Comparison of ENCODE assay signal across 14 cellular contexts in the genomic region with DNA sequence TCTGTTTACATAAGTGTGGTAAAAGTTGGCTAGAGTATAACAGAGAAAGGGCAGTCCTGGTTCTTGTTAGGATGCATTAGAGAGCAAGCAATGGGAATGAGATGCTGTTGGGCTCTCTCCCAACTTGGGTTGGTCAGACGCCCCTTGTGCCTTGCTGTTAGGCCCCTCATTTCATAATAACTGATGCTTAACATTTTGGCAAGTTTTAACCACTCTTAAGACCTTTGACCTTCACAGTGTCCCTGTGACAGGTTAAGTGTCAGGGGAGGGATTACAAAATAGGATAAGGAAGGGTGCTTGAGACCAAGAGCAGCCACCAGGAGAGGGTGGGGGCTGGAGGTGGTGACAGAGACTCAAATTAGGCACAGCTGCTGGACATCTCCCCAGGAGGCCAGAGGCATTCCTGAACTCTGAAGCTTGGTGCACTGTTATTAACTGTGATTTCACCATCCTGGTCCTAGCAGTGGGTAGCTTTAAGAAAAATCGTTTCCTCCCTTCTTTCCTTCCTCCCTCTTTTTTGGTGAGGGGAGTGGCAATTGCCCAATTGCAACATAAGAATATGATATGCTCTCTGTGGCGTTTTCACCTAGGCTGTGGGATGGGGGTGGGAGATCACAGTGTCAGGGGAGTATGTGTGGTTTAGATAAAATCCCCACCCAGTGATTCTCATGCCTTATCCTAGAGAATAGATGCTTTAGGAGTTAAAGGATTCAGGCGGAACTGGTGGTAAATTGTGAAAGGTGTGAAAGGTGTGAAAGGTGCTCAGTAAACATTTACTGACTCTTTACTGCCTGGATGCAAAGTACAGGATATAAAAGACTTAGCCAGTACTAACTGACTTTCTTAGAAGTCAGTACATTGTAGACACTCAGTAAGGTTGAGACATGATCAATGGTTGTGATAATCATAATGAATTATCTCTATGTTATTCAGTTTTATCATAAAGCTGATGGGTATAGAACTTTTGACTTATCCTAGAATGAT.
A peak's percentile ranks its signal among the peaks of the same experiment; 100 is the strongest.
DNase-seq lines count a peak whose midpoint lies in the region; ATAC-seq and TF ChIP-seq lines count a peak whose summit lies in the region.
"Had no signal": no experiment of that assay in that cellular context is flagged by ENCODE, and none has a peak within 500 bp of the region (broad histone marks: within the 10 kb centered on the region; RNA-seq: fewer than 3 reads in every experiment).

No MANE protein-coding gene starts in this region.

- H3F3A ChIP-seq in smooth muscle cell (ENCODE audit: low read depth): no peaks in the 10 kb centered on the region

- H3K14ac ChIP-seq in mesenchymal stem cell (ENCODE audit: low read length in 2 of 2): no peak overlapping the region

- no peak for TF ChIP-seq CTCF in upper lobe of right lung (IDR thresholded peaks at IDR 0.05)
- no peak for TF ChIP-seq CTCF in smooth muscle cell (IDR thresholded peaks at IDR 0.05; ENCODE audit: borderline replicate concordance, insufficient read depth, poor library complexity, severe bottlenecking)

- no peaks in the 10 kb centered on the region for H3K9me3 ChIP-seq in mesenchymal stem cell (ENCODE audit: control insufficient read depth, low read length)
- no peaks in the 10 kb centered on the region for H3K9me3 ChIP-seq in upper lobe of right lung
- H3K9me3 ChIP-seq in smooth muscle cell (replicated peaks; ENCODE audit: low read depth): no peaks in the 10 kb centered on the region
- H3K9me3 ChIP-seq: spleen had no signal

- H3K4ac ChIP-seq in mesenchymal stem cell (ENCODE audit: low read depth in 1 of 2, low read length in 2 of 2): no peak overlapping the region

- peaks cover 19% of the 10 kb centered on the region for H4K20me1 ChIP-seq in smooth muscle cell (ENCODE audit: low read depth)

- peak; percentile 58 for ATAC-seq in upper lobe of right lung

- peak overlapping the region; percentile 10 for H3K27ac ChIP-seq in mesenchymal stem cell (ENCODE audit: low read length, poor library complexity, severe bottlenecking)
- no peak overlapping the region for H3K27ac ChIP-seq in upper lobe of right lung
- H3K27ac ChIP-seq in smooth muscle cell (ENCODE audit: low read depth): no peak overlapping the region
- H3K27ac ChIP-seq: 22Rv1, SK-N-MC, spleen had no signal

- no peak overlapping the region for H3K4me3 Mint-ChIP-seq in activated CD4-positive, alpha-beta memory T cell treated with anti-CD3 and anti-CD28 coated beads for 36 hours
- H3K4me3 Mint-ChIP-seq: dendritic cell treated with granulocyte-macrophage colony-stimulating factor and Interleukin-4, amounts not matched to agents 40 ng/mL and 50 ng/mL, for 4 days had no signal

- H3K23ac ChIP-seq in mesenchymal stem cell (ENCODE audit: low read length in 2 of 2): no peak overlapping the region

- H3K4me2 ChIP-seq in mesenchymal stem cell (ENCODE audit: low read length, poor library complexity, severe bottlenecking): no peak overlapping the region
- H3K4me2 ChIP-seq in smooth muscle cell: no peak overlapping the region

- in situ Hi-C loops in G401 (cut with HindIII; ENCODE audit: low sequenced_read_pairs): no loop called here

- H3K27ac Mint-ChIP-seq in activated CD4-positive, alpha-beta memory T cell treated with anti-CD3 and anti-CD28 coated beads for 36 hours: no peak overlapping the region
- H3K27ac Mint-ChIP-seq: dendritic cell treated with granulocyte-macrophage colony-stimulating factor and Interleukin-4, amounts not matched to agents 40 ng/mL and 50 ng/mL, for 4 days had no signal

- 67% methylated on average over 2 of the region's 4 CpGs for WGBS in mesenchymal stem cell
- 55% methylated on average over 4 of the region's 4 CpGs for WGBS in smooth muscle cell (ENCODE audit: low lambda C conversion rate)

- H3K36me3 ChIP-seq in mesenchymal stem cell (ENCODE audit: control insufficient read depth in 1 of 2, insufficient read depth in 2 of 2, low read depth in 1 of 2, low read length in 2 of 2): peaks cover 0 to 33% of the 10 kb centered on the region in 2 experiments
- no peaks in the 10 kb centered on the region for H3K36me3 ChIP-seq in upper lobe of right lung
- H3K36me3 ChIP-seq in smooth muscle cell (ENCODE audit: low read depth): no peaks in the 10 kb centered on the region
- H3K36me3 ChIP-seq: spleen had no signal

- H2AFZ ChIP-seq in mesenchymal stem cell (ENCODE audit: low read depth, low read length) (no peak overlapping the region), smooth muscle cell (ENCODE audit: low read depth) (no peak overlapping the region)

- no peak overlapping the region for H2AK5ac ChIP-seq in mesenchymal stem cell (ENCODE audit: low read length, severe bottlenecking)

- H2BK120ac ChIP-seq in mesenchymal stem cell (ENCODE audit: low read depth, low read length): no peak overlapping the region

- peak overlapping the region in 1 of 2 experiments; percentile 32 for H2BK12ac ChIP-seq in mesenchymal stem cell (ENCODE audit: low read length in 2 of 2)

- H3K36me3 Mint-ChIP-seq in activated CD4-positive, alpha-beta memory T cell treated with anti-CD3 and anti-CD28 coated beads for 36 hours: no peaks in the 10 kb centered on the region

- no peaks in the 10 kb centered on the region for H3K79me2 ChIP-seq in smooth muscle cell (ENCODE audit: low read depth)

- intact Hi-C loops in upper lobe of right lung (cut with DNase I): no loop called here
- intact Hi-C loops in activated CD4-positive, alpha-beta memory T cell treated with anti-CD3 and anti-CD28 coated beads for 36 hours (cut with micrococcal nuclease): loop anchor here (2.0 to 10.0 kb wide), 3 partner anchors 248 to 1024 kb away; no protein-coding TSS in a partner anchor

- H4K8ac ChIP-seq in mesenchymal stem cell (ENCODE audit: low read length): no peak overlapping the region

- no peaks in the 10 kb centered on the region for H3K27me3 ChIP-seq in mesenchymal stem cell (ENCODE audit: control insufficient read depth in 1 of 2, insufficient read depth in 1 of 2, low read length in 2 of 2)
- no peaks in the 10 kb centered on the region for H3K27me3 ChIP-seq in upper lobe of right lung
- H3K27me3 ChIP-seq in smooth muscle cell (ENCODE audit: low read depth): no peaks in the 10 kb centered on the region
- H3K27me3 ChIP-seq: spleen had no signal

- CTCF ChIA-PET in activated CD4-positive, alpha-beta memory T cell treated with anti-CD3 and anti-CD28 coated beads for 36 hours (lab: Charles Lee): interaction anchor here (1.2 kb wide), 1 partner anchor 9 kb away, joined by 3 read pairs; no protein-coding TSS in a partner anchor

- no peak overlapping the region for H4K91ac ChIP-seq in mesenchymal stem cell (ENCODE audit: low read length)

- no peak overlapping the region for H3K18ac ChIP-seq in mesenchymal stem cell (ENCODE audit: low read depth in 1 of 2, low read length in 2 of 2)

- no peaks in the 10 kb centered on the region for H3K4me1 Mint-ChIP-seq in activated CD4-positive, alpha-beta memory T cell treated with anti-CD3 and anti-CD28 coated beads for 36 hours (ENCODE audit: low read depth)

- H3K79me1 ChIP-seq in mesenchymal stem cell (replicated peaks; ENCODE audit: low read length, poor library complexity, severe bottlenecking): peaks cover 9% of the 10 kb centered on the region

- H2BK5ac ChIP-seq in mesenchymal stem cell (ENCODE audit: low read depth, low read length, poor library complexity, severe bottlenecking): no peak overlapping the region

- no peaks in the 10 kb centered on the region for H3K9me3 Mint-ChIP-seq in activated CD4-positive, alpha-beta memory T cell treated with anti-CD3 and anti-CD28 coated beads for 36 hours
- H3K9me3 Mint-ChIP-seq: dendritic cell treated with granulocyte-macrophage colony-stimulating factor and Interleukin-4, amounts not matched to agents 40 ng/mL and 50 ng/mL, for 4 days had no signal

- H3K4me3 ChIP-seq in mesenchymal stem cell (ENCODE audit: insufficient read depth in 1 of 2, low read depth in 1 of 2, low read length in 2 of 2): peak overlapping the region in 1 of 2 experiments; percentile 13
- H3K4me3 ChIP-seq in upper lobe of right lung: no peak overlapping the region
- no peak overlapping the region for H3K4me3 ChIP-seq in smooth muscle cell
- H3K4me3 ChIP-seq: SK-N-MC, spleen had no signal

- H3K4me1 ChIP-seq in mesenchymal stem cell (ENCODE audit: control insufficient read depth, insufficient read depth, low read depth, low read length): peaks cover 4% of the 10 kb centered on the region
- H3K4me1 ChIP-seq in upper lobe of right lung: peaks cover 15% of the 10 kb centered on the region
- no peaks in the 10 kb centered on the region for H3K4me1 ChIP-seq in smooth muscle cell (ENCODE audit: low read depth)

- H2BK15ac ChIP-seq in mesenchymal stem cell (ENCODE audit: low read depth, poor library complexity, severe bottlenecking): no peak overlapping the region

- DNase-seq in NCI-H2227 (lab: John Stamatoyannopoulos, UW; ENCODE audit: unreplicated experiment): peak; percentile 0
- DNase-seq in NCI-H2227 treated with DMSO at 0.1 percent for 48 hours (lab: John Stamatoyannopoulos, UW): no peak
- DNase-seq in epidermal melanocyte (ENCODE audit: insufficient read length, low spot score): peak; percentile 43
- no peak for DNase-seq in mesenchymal stem cell
- DNase-seq in upper lobe of right lung: no peak
- DNase-seq in activated CD4-positive, alpha-beta memory T cell treated with anti-CD3 and anti-CD28 coated beads for 36 hours: no peak
- no peak for DNase-seq in G401 (ENCODE audit: low spot score)
- no peak for DNase-seq in smooth muscle cell (lab: John Stamatoyannopoulos, UW; ENCODE audit: unreplicated experiment)
- DNase-seq: activated CD4-positive, alpha-beta T cell treated with anti-CD3 and anti-CD28 coated beads for 4 hours; NCI-H748 treated with DMSO at 0.1 percent for 48 hours; spleen had no signal

- peak overlapping the region; percentile 79 for H3K9ac ChIP-seq in mesenchymal stem cell (ENCODE audit: low read length)
- H3K9ac ChIP-seq in smooth muscle cell (ENCODE audit: low read depth): no peak overlapping the region

- H3K27me3 Mint-ChIP-seq in activated CD4-positive, alpha-beta memory T cell treated with anti-CD3 and anti-CD28 coated beads for 36 hours: peaks cover 3% of the 10 kb centered on the region
- H3K27me3 Mint-ChIP-seq: dendritic cell treated with granulocyte-macrophage colony-stimulating factor and Interleukin-4, amounts not matched to agents 40 ng/mL and 50 ng/mL, for 4 days had no signal

- POLR2A ChIA-PET in activated CD4-positive, alpha-beta memory T cell treated with anti-CD3 and anti-CD28 coated beads for 36 hours (lab: Charles Lee): no interaction called here

Comparison
In these comparisons a context has a peak if more than half of its experiments do, and no peak if none do; other contexts are left out.
1. DNase-seq: peak in NCI-H2227 (single experiment) and epidermal melanocyte (single experiment); none in NCI-H2227 treated with DMSO at 0.1 percent for 48 hours (single experiment), mesenchymal stem cell (single experiment), upper lobe of right lung (single experiment), activated CD4-positive, alpha-beta memory T cell treated with anti-CD3 and anti-CD28 coated beads for 36 hours (single experiment), G401 (single experiment) and smooth muscle cell (single experiment).